21 cellular contexts compared by ENCODE assay signal in the genomic region with DNA sequence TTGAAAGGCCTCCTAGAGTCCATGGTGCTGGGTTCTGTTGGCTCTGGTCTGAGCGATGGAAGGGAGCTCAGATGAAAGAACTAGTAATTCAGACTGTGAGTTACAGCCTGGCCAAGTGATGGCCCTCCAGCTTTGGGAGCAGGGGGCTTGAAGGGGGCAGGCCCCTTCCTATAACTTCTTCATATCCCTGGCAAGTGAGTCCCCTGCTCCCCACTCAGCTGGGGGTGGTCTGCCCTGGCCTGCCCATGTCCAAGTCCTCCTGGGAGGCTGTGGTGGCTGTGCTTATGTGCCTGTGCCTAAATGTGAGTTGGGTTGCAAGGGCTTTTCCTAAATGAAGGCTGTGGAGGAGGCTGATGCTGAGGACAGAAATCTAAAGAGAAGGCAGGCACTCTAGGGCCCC.
DNase-seq lines count a peak whose midpoint lies in the region; ATAC-seq and TF ChIP-seq lines count a peak whose summit lies in the region.
"Had no signal": no experiment of that assay in that cellular context is flagged by ENCODE, and none has a peak within 500 bp of the region (broad histone marks: within the 10 kb centered on the region; RNA-seq: fewer than 3 reads in every experiment).

No MANE protein-coding gene starts in this region.

- H2AFZ ChIP-seq in IMR-90 (replicated peaks; ENCODE audit: low read length, poor library complexity) (no peak overlapping the region), PC-9 (no peak overlapping the region)

- H4K5ac ChIP-seq in IMR-90 (ENCODE audit: low read depth, low read length), result no peak overlapping the region

- no peaks in the 10 kb centered on the region for H3K4me1 Mint-ChIP-seq in endodermal cell

- no peak overlapping the region for H3K18ac ChIP-seq in IMR-90 (ENCODE audit: low read depth, low read length)

- H3K9me3 ChIP-seq in IMR-90 (ENCODE audit: control insufficient read depth, insufficient read depth, low read length), result no peaks in the 10 kb centered on the region
- no peaks in the 10 kb centered on the region for H3K9me3 ChIP-seq in endodermal cell (ENCODE audit: control insufficient read depth, low read length)
- no peaks in the 10 kb centered on the region for H3K9me3 ChIP-seq in PC-9 (ENCODE audit: insufficient read depth, low read depth)
- H3K9me3 ChIP-seq: A549, MG63 had no signal

- no peak overlapping the region for H3K9ac ChIP-seq in IMR-90 (ENCODE audit: low read depth, low read length)
- H3K9ac ChIP-seq in endodermal cell (ENCODE audit: extremely low read depth, low read length, poor library complexity, severe bottlenecking), result no peak overlapping the region

- H3K14ac ChIP-seq in IMR-90 (replicated peaks; ENCODE audit: low read depth, low read length), result no peak overlapping the region; the same call in 1 of the 2 replicates

- no peak overlapping the region for H2BK20ac ChIP-seq in IMR-90 (ENCODE audit: low read depth, low read length)

- H4K91ac ChIP-seq in IMR-90 (ENCODE audit: insufficient read depth, low read depth, low read length), result no peak overlapping the region

- H3K4me1 ChIP-seq in IMR-90 (ENCODE audit: control insufficient read depth, insufficient read depth, low read length), result no peaks in the 10 kb centered on the region
- no peaks in the 10 kb centered on the region for H3K4me1 ChIP-seq in endodermal cell (ENCODE audit: control insufficient read depth, insufficient read depth, low read length)
- H3K4me1 ChIP-seq in PC-9 (replicated peaks; ENCODE audit: insufficient read depth), result no peaks in the 10 kb centered on the region
- H3K4me1 ChIP-seq: A549 had no signal

- TF ChIP-seq POLR2A in IMR-90 (IDR thresholded peaks at IDR 0.05; ENCODE audit: low read depth, low read length), result no peak

- H2AK5ac ChIP-seq in IMR-90 (ENCODE audit: low read depth, low read length), result peak overlapping the region; percentile 17; the same call in 1 of the 2 replicates

- no peaks in the 10 kb centered on the region for H3F3A ChIP-seq in PC-9 (ENCODE audit: insufficient read depth, low read depth)

- peak overlapping the region; percentile 6; the same call in 1 of the 2 replicates for H2BK120ac ChIP-seq in IMR-90 (ENCODE audit: low read depth, low read length)

- TF ChIP-seq RAD21 in IMR-90 (IDR thresholded peaks at IDR 0.05; ENCODE audit: low read length), result no peak

- no peak overlapping the region for H2AK9ac ChIP-seq in IMR-90 (replicated peaks; ENCODE audit: low read depth, low read length, poor library complexity)

- no peak overlapping the region for H3K23ac ChIP-seq in IMR-90 (ENCODE audit: low read depth, low read length)

- H3K36me3 ChIP-seq in IMR-90 (ENCODE audit: control insufficient read depth, insufficient read depth, low read length) (no peaks in the 10 kb centered on the region), endodermal cell (ENCODE audit: control insufficient read depth, insufficient read depth, low read length) (no peaks in the 10 kb centered on the region), PC-9 (ENCODE audit: low read depth) (no peaks in the 10 kb centered on the region)
- H3K36me3 ChIP-seq: MG63 had no signal

- no peaks in the 10 kb centered on the region for H3K9me2 ChIP-seq in PC-9 (ENCODE audit: insufficient read depth)

- no peak overlapping the region for H2BK5ac ChIP-seq in IMR-90 (ENCODE audit: low read depth, low read length, poor library complexity, severe bottlenecking)

- DNase-seq in activated effector memory CD4-positive, alpha-beta T cell treated with anti-CD3 and anti-CD28 coated beads, Interleukin-2, amount 50 U/mL, for 16 hours, result peak; percentile 60
- DNase-seq in activated effector memory CD4-positive, alpha-beta T cell treated with Interleukin-2 at 50 U/mL for 16 hours, result no peak
- DNase-seq in IMR-90 (no peak), endodermal cell (peak; percentile 32), hippocampal formation (lab: John Stamatoyannopoulos, UW) (no peak), PC-9 (no peak), germinal center (ENCODE audit: low spot score) (no peak)
- DNase-seq in stimulated activated CD8-positive, alpha-beta memory T cell treated with anti-CD3 and anti-CD28 coated beads, Interleukin-4, amount 100 ng/mL, for 48 hours, result peak; percentile 8
- DNase-seq: DMS53, EL, GF-D8, MG63, NCI-H1417 treated with DMSO at 0.1 percent for 48 hours, NCI-H187, NCI-H446, NCI-H526, PC-3, RPMI8226, SIG-M5 had no signal

- no peaks in the 10 kb centered on the region for H3K79me1 ChIP-seq in IMR-90 (ENCODE audit: low read depth in 1 of 2, low read length in 2 of 2)

- H3K4me3 Mint-ChIP-seq in endodermal cell, result no peak overlapping the region
- H3K4me3 Mint-ChIP-seq: B cell had no signal

- no peak for ATAC-seq in IMR-90 (ENCODE audit: low read depth)
- ATAC-seq: A549, PC-3 had no signal

- CTCF ChIA-PET in IMR-90 (lab: Yijun Ruan, JAX) (no interaction called here), PC-9 (lab: Charles Lee) (no interaction called here)

- no peaks in the 10 kb centered on the region for H3K9me3 Mint-ChIP-seq in endodermal cell

- H3K27me3 ChIP-seq in IMR-90 (ENCODE audit: control insufficient read depth, insufficient read depth, low read length) (no peaks in the 10 kb centered on the region), endodermal cell (ENCODE audit: control insufficient read depth, insufficient read depth, low read length, poor library complexity, severe bottlenecking) (peaks cover 6% of the 10 kb centered on the region), PC-9 (ENCODE audit: insufficient read depth, low read depth) (no peaks in the 10 kb centered on the region)
- H3K27me3 ChIP-seq: MG63 had no signal

- no peak overlapping the region for H3K56ac ChIP-seq in IMR-90 (ENCODE audit: extremely low read depth, insufficient read depth, low read length)

- POLR2A ChIA-PET in IMR-90 (lab: Charles Lee; ENCODE audit: unreplicated experiment), result no interaction called here
- POLR2A ChIA-PET in PC-9 (lab: Charles Lee; ENCODE audit: unreplicated experiment), result no interaction called here

- peaks cover 52% of the 10 kb centered on the region for H3K27me3 Mint-ChIP-seq in endodermal cell (ENCODE audit: insufficient read depth)

- TF ChIP-seq CTCF in IMR-90 (conservative IDR thresholded peaks at IDR 0.05; ENCODE audit: low read depth, low read length) (no peak), endodermal cell (conservative IDR thresholded peaks at IDR 0.05) (no peak), PC-9 (conservative IDR thresholded peaks at IDR 0.05) (no peak)

- no peaks in the 10 kb centered on the region for H3K36me3 Mint-ChIP-seq in endodermal cell (ENCODE audit: low read depth)

- H4K20me1 ChIP-seq in IMR-90 (ENCODE audit: insufficient read depth, low read length) (no peaks in the 10 kb centered on the region), PC-9 (ENCODE audit: insufficient read depth) (no peaks in the 10 kb centered on the region)

- H2BK15ac ChIP-seq in IMR-90 (ENCODE audit: low read depth, low read length), result peak overlapping the region; percentile 41; the same call in 1 of the 3 replicates

- dilution Hi-C loops in IMR-90 (cut with HindIII; ENCODE audit: low sequenced_read_pairs, unreplicated experiment), result no loop called here

- H3K27ac ChIP-seq in IMR-90 (ENCODE audit: insufficient read depth, low read length) (no peak overlapping the region), endodermal cell (ENCODE audit: low read depth, low read length) (no peak overlapping the region), PC-9 (no peak overlapping the region)
- H3K27ac ChIP-seq: A549 had no signal

- H3K4me2 ChIP-seq in IMR-90 (ENCODE audit: low read depth, low read length) (no peak overlapping the region), PC-9 (no peak overlapping the region)
- H3K4me2 ChIP-seq: A549 had no signal

- no peaks in the 10 kb centered on the region for H3K79me2 ChIP-seq in PC-9 (ENCODE audit: low read depth)

- no TSS peak for BruUV-seq in IMR-90 (replicated peaks; lab: Mats Ljungman, UMichigan)
- BruUV-seq in PC-9 (replicated peaks; lab: Mats Ljungman, UMichigan), result no TSS peak

- peaks cover 4% of the 10 kb centered on the region; the same call in 1 of the 2 replicates for H3K9me1 ChIP-seq in IMR-90 (ENCODE audit: insufficient read depth, low read length)

- no peak overlapping the region; a peak in 1 of 4 replicates for H4K8ac ChIP-seq in IMR-90 (ENCODE audit: low read depth in 2 of 2, low read length in 2 of 2)

- no peak overlapping the region for H3K4me3 ChIP-seq in IMR-90 (ENCODE audit: insufficient read depth, low read depth, low read length)
- no peak overlapping the region for H3K4me3 ChIP-seq in endodermal cell (ENCODE audit: low read length)
- no peak overlapping the region for H3K4me3 ChIP-seq in PC-9
- H3K4me3 ChIP-seq: A549, MG63 had no signal

- in situ Hi-C loops in IMR-90 (cut with MboI; ENCODE audit: low sequenced_read_pairs), result no loop called here

- H3K27ac Mint-ChIP-seq in endodermal cell, result no peak overlapping the region
- H3K27ac Mint-ChIP-seq: B cell had no signal

- H3K4ac ChIP-seq in IMR-90 (ENCODE audit: low read depth, low read length), result peak overlapping the region; percentile 29; the same call in 1 of the 2 replicates

- 100% methylated on average over 1 of the region's 1 CpG; no CpG with 5 or more reads in 1 of the 2 experiments for WGBS in IMR-90 (ENCODE audit: extremely low coverage in 2 of 2, insufficient read length in 1 of 2), 2 experiments
- WGBS in endodermal cell (ENCODE audit: insufficient coverage in 1 of 2, insufficient read length in 1 of 2), 2 experiments, result 100% methylated on average over 1 of the region's 1 CpG; no CpG with 5 or more reads in 1 of the 2 experiments

- intact Hi-C loops in IMR-90 (cut with micrococcal nuclease) (no loop called here), PC-9 (cut with micrococcal nuclease; ENCODE audit: unreplicated experiment) (no loop called here)

TF ChIP-seq in IMR-90, 13 proteins besides CTCF, POLR2A, EP300 and RAD21 (continues in another document):
- no peak for TF ChIP-seq SMC3 (IDR thresholded peaks at IDR 0.05; ENCODE audit: low read depth, low read length)
- TF ChIP-seq FOS (IDR thresholded peaks at IDR 0.05; ENCODE audit: low read depth, low read length), result no peak
- TF ChIP-seq RFX5 (IDR thresholded peaks at IDR 0.05; ENCODE audit: low read depth, low read length), result no peak
- no peak for TF ChIP-seq CEBPB (IDR thresholded peaks at IDR 0.05; ENCODE audit: low read depth, low read length)
- TF ChIP-seq, protein P1, sequence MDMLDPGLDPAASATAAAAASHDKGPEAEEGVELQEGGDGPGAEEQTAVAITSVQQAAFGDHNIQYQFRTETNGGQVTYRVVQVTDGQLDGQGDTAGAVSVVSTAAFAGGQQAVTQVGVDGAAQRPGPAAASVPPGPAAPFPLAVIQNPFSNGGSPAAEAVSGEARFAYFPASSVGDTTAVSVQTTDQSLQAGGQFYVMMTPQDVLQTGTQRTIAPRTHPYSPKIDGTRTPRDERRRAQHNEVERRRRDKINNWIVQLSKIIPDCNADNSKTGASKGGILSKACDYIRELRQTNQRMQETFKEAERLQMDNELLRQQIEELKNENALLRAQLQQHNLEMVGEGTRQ (IDR thresholded peaks at IDR 0.05; ENCODE audit: low read depth, low read length), result no peak
- TF ChIP-seq RCOR1 (IDR thresholded peaks at IDR 0.05; ENCODE audit: insufficient replicate concordance, low read length), result no peak
- no peak for TF ChIP-seq BHLHE40 (IDR thresholded peaks at IDR 0.05; ENCODE audit: low read depth, low read length)

Comparison
In these comparisons a context has a peak if more than half of its experiments do, and no peak if none do; other contexts are left out.
1. DNase-seq: peak in activated effector memory CD4-positive, alpha-beta T cell treated with anti-CD3 and anti-CD28 coated beads, Interleukin-2, amount 50 U/mL, for 16 hours (single experiment), endodermal cell (single experiment) and stimulated activated CD8-positive, alpha-beta memory T cell treated with anti-CD3 and anti-CD28 coated beads, Interleukin-4, amount 100 ng/mL, for 48 hours (single experiment); none in activated effector memory CD4-positive, alpha-beta T cell treated with Interleukin-2 at 50 U/mL for 16 hours (single experiment), IMR-90 (single experiment), hippocampal formation (0 of 2), PC-9 (0 of 2) and germinal center (single experiment).